In genomic region chr9:32554107-32554506, GRCh38 we compare ENCODE assay signal across 1 cellular context.
A peak's percentile ranks its signal among the peaks of the same experiment; 100 is the strongest.
TF ChIP-seq lines count a peak whose summit lies in the region.

No MANE protein-coding gene starts in this region.

TF ChIP-seq in K562, 482 proteins besides CTCF, POLR2A, EP300 and RAD21 (continued from another document):
- no peak for TF ChIP-seq ZNF592 (IDR thresholded peaks at IDR 0.05)
- TF ChIP-seq FOXP4 (CRISPR knock-in tag; IDR thresholded peaks at IDR 0.05; ENCODE audit: borderline replicate concordance) = no peak
- TF ChIP-seq ERF (CRISPR knock-in tag; IDR thresholded peaks at IDR 0.05) = no peak
- TF ChIP-seq TCF3 (CRISPR knock-in tag; IDR thresholded peaks at IDR 0.05) = peak; percentile 82
